ENCODE assay signal across 19 cellular contexts in the genomic region with DNA sequence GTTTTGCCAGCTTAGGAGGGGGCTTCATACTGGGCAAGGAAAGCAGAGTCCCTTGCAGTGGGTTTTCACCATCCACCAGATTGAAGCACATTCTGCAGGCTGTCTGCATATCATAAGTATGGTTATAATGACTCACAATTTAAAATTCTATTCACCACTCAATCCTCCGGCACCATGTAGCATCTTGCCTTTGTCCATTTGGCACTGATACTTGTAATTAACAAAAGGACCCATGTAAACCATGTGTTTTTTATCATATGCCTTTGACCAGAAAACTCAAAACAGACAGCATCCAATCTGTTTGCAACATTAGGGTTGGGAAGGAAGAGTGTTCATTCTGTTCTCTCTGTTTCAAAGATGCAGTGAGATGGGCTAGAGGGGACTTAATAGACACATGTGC. TPM values are rescaled to one million over a fixed set of nuclear protein-coding genes. Genes with fewer than 3 reads are reported as not detected.
DNase-seq lines count a peak whose midpoint lies in the region; ATAC-seq and TF ChIP-seq lines count a peak whose summit lies in the region.
"Had no signal": no experiment of that assay in that cellular context is flagged by ENCODE, and none has a peak within 500 bp of the region (broad histone marks: within the 10 kb centered on the region; RNA-seq: fewer than 3 reads in every experiment).

No MANE protein-coding gene starts in this region.

- H3K36me3 ChIP-seq in subcutaneous abdominal adipose tissue (ENCODE audit: control insufficient read depth in 5 of 5, insufficient read depth in 5 of 5, low read length in 5 of 5) (peaks cover 0 to 5% (median 0%) of the 10 kb centered on the region in 5 donors), Peyer's patch (no peaks in the 10 kb centered on the region)
- H3K36me3 ChIP-seq: brain microvascular endothelial cell had no signal

- no peaks in the 10 kb centered on the region for H3K9me3 Mint-ChIP-seq in activated T-cell treated with anti-CD3 and anti-CD28 coated beads, Interleukin-2, amount 50 U/mL, for 4 hours
- no peaks in the 10 kb centered on the region for H3K9me3 Mint-ChIP-seq in dendritic cell treated with granulocyte-macrophage colony-stimulating factor and Interleukin-4, amounts not matched to agents 40 ng/mL and 50 ng/mL, for 4 days
- H3K9me3 Mint-ChIP-seq: activated naive CD4-positive, alpha-beta T cell treated with anti-CD3 and anti-CD28 coated beads, Interleukin-2, amount 50 U/mL, for 72 hours had no signal

- no peak overlapping the region for H3K4me3 ChIP-seq in HFF-Myc (replicated peaks; ENCODE audit: low read depth, low read length)
- H3K4me3 ChIP-seq in subcutaneous abdominal adipose tissue (ENCODE audit: low read depth in 1 of 5, low read length in 5 of 5): peak overlapping the region in 3 of 5 donors; percentile 6 to 23 (median 14)
- no peak overlapping the region for H3K4me3 ChIP-seq in Peyer's patch

- intact Hi-C loops in dendritic cell treated with granulocyte-macrophage colony-stimulating factor and Interleukin-4, amounts not matched to agents 40 ng/mL and 50 ng/mL, for 4 days (cut with micrococcal nuclease): no loop called here

- no peaks in the 10 kb centered on the region for H3K9me3 ChIP-seq in subcutaneous abdominal adipose tissue (ENCODE audit: control insufficient read depth in 5 of 5, low read length in 5 of 5)
- no peaks in the 10 kb centered on the region for H3K9me3 ChIP-seq in Peyer's patch

- H3K27me3 Mint-ChIP-seq in activated T-cell treated with anti-CD3 and anti-CD28 coated beads, Interleukin-2, amount 50 U/mL, for 4 hours (ENCODE audit: low read depth): no peaks in the 10 kb centered on the region
- H3K27me3 Mint-ChIP-seq in dendritic cell treated with granulocyte-macrophage colony-stimulating factor and Interleukin-4, amounts not matched to agents 40 ng/mL and 50 ng/mL, for 4 days: no peaks in the 10 kb centered on the region

- peaks cover 37% of the 10 kb centered on the region for H3K36me3 Mint-ChIP-seq in activated T-cell treated with anti-CD3 and anti-CD28 coated beads, Interleukin-2, amount 50 U/mL, for 4 hours (ENCODE audit: insufficient read depth)
- H3K36me3 Mint-ChIP-seq in dendritic cell treated with granulocyte-macrophage colony-stimulating factor and Interleukin-4, amounts not matched to agents 40 ng/mL and 50 ng/mL, for 4 days (ENCODE audit: low read depth): peaks cover 55% of the 10 kb centered on the region

- H3K9ac ChIP-seq in subcutaneous abdominal adipose tissue (ENCODE audit: low read length in 5 of 5): no peak overlapping the region

- peak overlapping the region; percentile 91 for H3K4me3 Mint-ChIP-seq in activated T-cell treated with anti-CD3 and anti-CD28 coated beads, Interleukin-2, amount 50 U/mL, for 4 hours
- peak overlapping the region; percentile 37 for H3K4me3 Mint-ChIP-seq in dendritic cell treated with granulocyte-macrophage colony-stimulating factor and Interleukin-4, amounts not matched to agents 40 ng/mL and 50 ng/mL, for 4 days

- peak overlapping the region; percentile 96 for H3K27ac Mint-ChIP-seq in dendritic cell treated with granulocyte-macrophage colony-stimulating factor and Interleukin-4, amounts not matched to agents 40 ng/mL and 50 ng/mL, for 4 days
- H3K27ac Mint-ChIP-seq: activated naive CD4-positive, alpha-beta T cell treated with anti-CD3 and anti-CD28 coated beads, Interleukin-2, amount 50 U/mL, for 72 hours had no signal

- no peaks in the 10 kb centered on the region for H3K27me3 ChIP-seq in subcutaneous abdominal adipose tissue (ENCODE audit: control insufficient read depth in 5 of 5, insufficient read depth in 4 of 5, low read length in 5 of 5)
- no peaks in the 10 kb centered on the region for H3K27me3 ChIP-seq in Peyer's patch
- H3K27me3 ChIP-seq: brain microvascular endothelial cell had no signal

- ATAC-seq in activated T-cell treated with anti-CD3 and anti-CD28 coated beads, Interleukin-2, amount 50 U/mL, for 4 hours: no peak
- no peak for ATAC-seq in GM18520 (IDR thresholded peaks at IDR 0.05; ENCODE audit: unreplicated experiment)
- no peak for ATAC-seq in GM18519 (IDR thresholded peaks at IDR 0.05; ENCODE audit: low FRiP score, unreplicated experiment)
- ATAC-seq: activated naive CD4-positive, alpha-beta T cell treated with anti-CD3 and anti-CD28 coated beads, Interleukin-2, amount 50 U/mL, for 72 hours; left cardiac atrium had no signal

- TF ChIP-seq CTCF in HFF-Myc (IDR thresholded peaks at IDR 0.05; ENCODE audit: low read depth, low read length, missing control alignments) (no peak), Peyer's patch (IDR thresholded peaks at IDR 0.05) (no peak)

- no peak for TF ChIP-seq POLR2A in Peyer's patch (IDR thresholded peaks at IDR 0.05)

- H3K27ac ChIP-seq in subcutaneous abdominal adipose tissue (ENCODE audit: low read depth, low read length): no peak overlapping the region
- H3K27ac ChIP-seq in Peyer's patch: peak overlapping the region in 1 of 4 donors; percentile 85
- H3K27ac ChIP-seq: brain microvascular endothelial cell had no signal

- H3K4me1 ChIP-seq in subcutaneous abdominal adipose tissue (ENCODE audit: control insufficient read depth in 5 of 5, insufficient read depth in 5 of 5, low read length in 5 of 5) (peaks cover 2 to 45% (median 35%) of the 10 kb centered on the region in 5 donors), Peyer's patch (peaks cover 0 to 8% (median 4%) of the 10 kb centered on the region in 4 donors)

- peaks cover 58% of the 10 kb centered on the region for H3K4me1 Mint-ChIP-seq in activated T-cell treated with anti-CD3 and anti-CD28 coated beads, Interleukin-2, amount 50 U/mL, for 4 hours (ENCODE audit: low read depth)
- peaks cover 65% of the 10 kb centered on the region for H3K4me1 Mint-ChIP-seq in dendritic cell treated with granulocyte-macrophage colony-stimulating factor and Interleukin-4, amounts not matched to agents 40 ng/mL and 50 ng/mL, for 4 days (ENCODE audit: low read depth)

- no peak for DNase-seq in activated T-cell treated with anti-CD3 and anti-CD28 coated beads, Interleukin-2, amount 50 U/mL, for 4 hours
- DNase-seq in activated T-cell treated with anti-CD3 and anti-CD28 coated beads, Interleukin-2, amount 50 U/mL, for 1 hour: no peak
- DNase-seq in HFF-Myc (ENCODE audit: extremely low read depth, low read depth): peak; percentile 29
- no peak for DNase-seq in Peyer's patch
- DNase-seq: brain microvascular endothelial cell, COR-L47, cortex of kidney, HCEC 1CT, left cardiac atrium, NCI-H2029, NCI-H510A, SHP77, T-helper 2 cell, trophoblast cell had no signal

RNA-seq across cellular contexts. Expression of a gene that starts 3.0 kb away (rescaled TPM):
- 10 to 100 TPM; 27.4 to 49.8 (median 27.5) TPM for total RNA-seq in activated T-cell treated with anti-CD3 and anti-CD28 coated beads, Interleukin-2, amount 50 U/mL, for 4 hours
- total RNA-seq in Peyer's patch: 10 to 100 TPM in 1 of 4 donors, 1 to 10 TPM in 2, under 1 TPM in 1; 0.53 to 15.7 (median 1.4) TPM

Comparison
In these comparisons a context has a peak if more than half of its experiments do, and no peak if none do; other contexts are left out.
1. H3K4me3 ChIP-seq: peak in subcutaneous abdominal adipose tissue (3 of 5); none in HFF-Myc (single experiment) and Peyer's patch (0 of 4).